15 cellular contexts compared by ENCODE assay signal in genomic region chr11:2797181-2797711, GRCh38.
DNase-seq lines count a peak whose midpoint lies in the region; ATAC-seq and TF ChIP-seq lines count a peak whose summit lies in the region.
"Had no signal": no experiment of that assay in that cellular context is flagged by ENCODE, and none has a peak within 500 bp of the region (broad histone marks: within the 10 kb centered on the region; RNA-seq: fewer than 3 reads in every experiment).

No MANE protein-coding gene starts in this region.

- no peaks in the 10 kb centered on the region for H3K36me3 ChIP-seq in transverse colon

- H3K4me1 Mint-ChIP-seq in activated T-cell treated with anti-CD3 and anti-CD28 coated beads, Interleukin-2, amount 50 U/mL, for 4 hours (ENCODE audit: low read depth) = no peaks in the 10 kb centered on the region
- H3K4me1 Mint-ChIP-seq in natural killer cell treated with Interleukin-12 subunit alpha and Interleukin-12 subunit beta and Interleukin-15 and Interleukin-18, amount 100 ng/mL, for 72 hours (ENCODE audit: low read depth in 2 of 2) = no peaks in the 10 kb centered on the region
- H3K4me1 Mint-ChIP-seq in activated naive CD8-positive, alpha-beta T cell treated with anti-CD3 and anti-CD28 coated beads for 36 hours = peaks cover 1% of the 10 kb centered on the region

- H3K27ac Mint-ChIP-seq in natural killer cell treated with Interleukin-12 subunit alpha and Interleukin-12 subunit beta and Interleukin-15 and Interleukin-18, amount 100 ng/mL, for 72 hours = no peak overlapping the region
- no peak overlapping the region for H3K27ac Mint-ChIP-seq in activated naive CD8-positive, alpha-beta T cell treated with anti-CD3 and anti-CD28 coated beads for 36 hours
- H3K27ac Mint-ChIP-seq: activated naive CD4-positive, alpha-beta T cell treated with anti-CD3 and anti-CD28 coated beads, Interleukin-2, amount 50 U/mL, for 24 hours; CD8-positive, alpha-beta T cell; effector memory CD8-positive, alpha-beta T cell had no signal

- no peaks in the 10 kb centered on the region for H3K9me3 ChIP-seq in transverse colon

- no peaks in the 10 kb centered on the region for H3K27me3 Mint-ChIP-seq in activated T-cell treated with anti-CD3 and anti-CD28 coated beads, Interleukin-2, amount 50 U/mL, for 4 hours (ENCODE audit: low read depth)
- H3K27me3 Mint-ChIP-seq in natural killer cell treated with Interleukin-12 subunit alpha and Interleukin-12 subunit beta and Interleukin-15 and Interleukin-18, amount 100 ng/mL, for 72 hours = peaks cover 10 to 22% of the 10 kb centered on the region in 2 donors
- H3K27me3 Mint-ChIP-seq in activated naive CD8-positive, alpha-beta T cell treated with anti-CD3 and anti-CD28 coated beads for 36 hours = no peaks in the 10 kb centered on the region
- H3K27me3 Mint-ChIP-seq: activated naive CD4-positive, alpha-beta T cell treated with anti-CD3 and anti-CD28 coated beads, Interleukin-2, amount 50 U/mL, for 24 hours had no signal

- in situ Hi-C loops in transverse colon (cut with MboI; ENCODE audit: low pct_ligation_motif_present in 1 of 4, low pct_unique_long_range_greater_than_20kb in 1 of 4, low sequenced_read_pairs in 3 of 4) = no loop called here

- TF ChIP-seq POLR2A in transverse colon (IDR thresholded peaks at IDR 0.05) = no peak

- 82 to 88% methylated on average over 7 to 19 of the region's 19 CpGs for WGBS in transverse colon (ENCODE audit: low coverage in 1 of 2), 2 donors

- H3K9me3 Mint-ChIP-seq in activated T-cell treated with anti-CD3 and anti-CD28 coated beads, Interleukin-2, amount 50 U/mL, for 4 hours = no peaks in the 10 kb centered on the region
- H3K9me3 Mint-ChIP-seq in natural killer cell treated with Interleukin-12 subunit alpha and Interleukin-12 subunit beta and Interleukin-15 and Interleukin-18, amount 100 ng/mL, for 72 hours = no peaks in the 10 kb centered on the region
- no peaks in the 10 kb centered on the region for H3K9me3 Mint-ChIP-seq in activated naive CD8-positive, alpha-beta T cell treated with anti-CD3 and anti-CD28 coated beads for 36 hours
- H3K9me3 Mint-ChIP-seq: activated naive CD4-positive, alpha-beta T cell treated with anti-CD3 and anti-CD28 coated beads, Interleukin-2, amount 50 U/mL, for 24 hours; CD8-positive, alpha-beta T cell; effector memory CD8-positive, alpha-beta T cell had no signal

- no peak for TF ChIP-seq CTCF in coronary artery (IDR thresholded peaks at IDR 0.05)
- TF ChIP-seq CTCF in transverse colon (IDR thresholded peaks at IDR 0.05) = no peak

- ATAC-seq in activated T-cell treated with anti-CD3 and anti-CD28 coated beads, Interleukin-2, amount 50 U/mL, for 4 hours = no peak
- no peak for ATAC-seq in natural killer cell treated with Interleukin-12 subunit alpha and Interleukin-12 subunit beta and Interleukin-15 and Interleukin-18, amount 100 ng/mL, for 72 hours
- ATAC-seq: CD8-positive, alpha-beta T cell; effector memory CD8-positive, alpha-beta T cell had no signal

- H3K4me3 ChIP-seq in coronary artery = no peak overlapping the region
- H3K4me3 ChIP-seq in transverse colon = no peak overlapping the region
- H3K4me3 ChIP-seq: GM23248, SK-N-MC had no signal

- H3K27me3 ChIP-seq in transverse colon = no peaks in the 10 kb centered on the region

- H3K4me1 ChIP-seq in transverse colon = peaks cover 0 to 1% (median 0%) of the 10 kb centered on the region in 4 donors

- no peak overlapping the region for H3K4me3 Mint-ChIP-seq in activated T-cell treated with anti-CD3 and anti-CD28 coated beads, Interleukin-2, amount 50 U/mL, for 4 hours
- H3K4me3 Mint-ChIP-seq in natural killer cell treated with Interleukin-12 subunit alpha and Interleukin-12 subunit beta and Interleukin-15 and Interleukin-18, amount 100 ng/mL, for 72 hours = no peak overlapping the region
- H3K4me3 Mint-ChIP-seq in activated naive CD8-positive, alpha-beta T cell treated with anti-CD3 and anti-CD28 coated beads for 36 hours = no peak overlapping the region
- H3K4me3 Mint-ChIP-seq: activated naive CD4-positive, alpha-beta T cell treated with anti-CD3 and anti-CD28 coated beads, Interleukin-2, amount 50 U/mL, for 24 hours; CD8-positive, alpha-beta T cell; effector memory CD8-positive, alpha-beta T cell had no signal

- no peak for TF ChIP-seq EP300 in transverse colon (IDR thresholded peaks at IDR 0.05; ENCODE audit: low read depth)

- H3K27ac ChIP-seq in coronary artery (no peak overlapping the region), transverse colon (no peak overlapping the region)
- H3K27ac ChIP-seq: GM23248, SK-N-MC had no signal

- peak; percentile 2 for DNase-seq in activated T-cell treated with anti-CD3 and anti-CD28 coated beads, Interleukin-2, amount 50 U/mL, for 4 hours
- no peak for DNase-seq in activated T-cell treated with anti-CD3 and anti-CD28 coated beads for 4 hours
- peak; percentile 69 for DNase-seq in coronary artery (ENCODE audit: low spot score)
- DNase-seq in natural killer cell treated with Interleukin-12 subunit alpha and Interleukin-12 subunit beta and Interleukin-15 and Interleukin-18, amount 100 ng/mL, for 72 hours (ENCODE audit: low spot score) = peak; percentile 40
- DNase-seq in transverse colon = peak; percentile 5
- DNase-seq in islet precursor cell = no peak
- DNase-seq in COLO829 (ENCODE audit: low spot score) = no peak
- no peak for DNase-seq in activated naive CD8-positive, alpha-beta T cell treated with anti-CD3 and anti-CD28 coated beads for 36 hours
- DNase-seq: effector memory CD8-positive, alpha-beta T cell; GM23248; NCI-H187; NCI-H510A had no signal

- peaks cover 1% of the 10 kb centered on the region for H3K36me3 Mint-ChIP-seq in activated T-cell treated with anti-CD3 and anti-CD28 coated beads, Interleukin-2, amount 50 U/mL, for 4 hours (ENCODE audit: insufficient read depth)
- no peaks in the 10 kb centered on the region for H3K36me3 Mint-ChIP-seq in natural killer cell treated with Interleukin-12 subunit alpha and Interleukin-12 subunit beta and Interleukin-15 and Interleukin-18, amount 100 ng/mL, for 72 hours
- H3K36me3 Mint-ChIP-seq in activated naive CD8-positive, alpha-beta T cell treated with anti-CD3 and anti-CD28 coated beads for 36 hours = no peaks in the 10 kb centered on the region

- intact Hi-C loops in transverse colon (cut with DNase I; ENCODE audit: low total_unique reads) = no loop called here

Comparison
In these comparisons a context has a peak if more than half of its experiments do, and no peak if none do; other contexts are left out.
1. DNase-seq: peak in activated T-cell treated with anti-CD3 and anti-CD28 coated beads, Interleukin-2, amount 50 U/mL, for 4 hours (single experiment), coronary artery (single experiment), natural killer cell treated with Interleukin-12 subunit alpha and Interleukin-12 subunit beta and Interleukin-15 and Interleukin-18, amount 100 ng/mL, for 72 hours (single experiment) and transverse colon (single experiment); none in activated T-cell treated with anti-CD3 and anti-CD28 coated beads for 4 hours (single experiment), islet precursor cell (single experiment), COLO829 (single experiment) and activated naive CD8-positive, alpha-beta T cell treated with anti-CD3 and anti-CD28 coated beads for 36 hours (single experiment).